ENCODE assay signal across 13 cellular contexts in genomic region chr15:88727439-88727838, GRCh38.
"Had no signal": no experiment of that assay in that cellular context is flagged by ENCODE, and none has a peak within 500 bp of the region (broad histone marks: within the 10 kb centered on the region; RNA-seq: fewer than 3 reads in every experiment).

No MANE protein-coding gene starts in this region.

- DNase-seq: activated CD4-positive, alpha-beta T cell treated with anti-CD3 and anti-CD28 coated beads, Interleukin-2, amount 10 ng/mL, durations not matched to agents 24 days and 14 days; activated naive CD4-positive, alpha-beta T cell treated with Interleukin-2 at 50 U/mL for 16 hours; caudate nucleus; colonic mucosa; effector CD4-positive, alpha-beta T cell; kidney; left ventricle myocardium inferior; ovary; stimulated activated CD4-positive, alpha-beta T cell treated with anti-CD3 and anti-CD28 coated beads, Interleukin-2, amount 100 ng/mL, for 48 hours; stimulated activated naive CD4-positive, alpha-beta T cell treated with Interleukin-2 at 50 U/mL for 16 hours; T1000 had no signal

- H3K4me3 ChIP-seq: colonic mucosa, gastroesophageal sphincter, left ventricle myocardium inferior, ovary, suprapubic skin had no signal

- H3K9me3 ChIP-seq: colonic mucosa, gastroesophageal sphincter, ovary, suprapubic skin had no signal

- H3K27ac ChIP-seq: colonic mucosa, gastroesophageal sphincter, left ventricle myocardium inferior, ovary, suprapubic skin had no signal

- H3K36me3 ChIP-seq: colonic mucosa, gastroesophageal sphincter, left ventricle myocardium inferior, ovary, suprapubic skin had no signal

- H3K27me3 ChIP-seq: colonic mucosa, gastroesophageal sphincter, ovary, suprapubic skin had no signal

- H3K4me1 ChIP-seq: colonic mucosa, gastroesophageal sphincter, left ventricle myocardium inferior, suprapubic skin had no signal

- ATAC-seq: gastroesophageal sphincter had no signal
